Comparison of ENCODE assay signal across 11 cellular contexts in the genomic region with DNA sequence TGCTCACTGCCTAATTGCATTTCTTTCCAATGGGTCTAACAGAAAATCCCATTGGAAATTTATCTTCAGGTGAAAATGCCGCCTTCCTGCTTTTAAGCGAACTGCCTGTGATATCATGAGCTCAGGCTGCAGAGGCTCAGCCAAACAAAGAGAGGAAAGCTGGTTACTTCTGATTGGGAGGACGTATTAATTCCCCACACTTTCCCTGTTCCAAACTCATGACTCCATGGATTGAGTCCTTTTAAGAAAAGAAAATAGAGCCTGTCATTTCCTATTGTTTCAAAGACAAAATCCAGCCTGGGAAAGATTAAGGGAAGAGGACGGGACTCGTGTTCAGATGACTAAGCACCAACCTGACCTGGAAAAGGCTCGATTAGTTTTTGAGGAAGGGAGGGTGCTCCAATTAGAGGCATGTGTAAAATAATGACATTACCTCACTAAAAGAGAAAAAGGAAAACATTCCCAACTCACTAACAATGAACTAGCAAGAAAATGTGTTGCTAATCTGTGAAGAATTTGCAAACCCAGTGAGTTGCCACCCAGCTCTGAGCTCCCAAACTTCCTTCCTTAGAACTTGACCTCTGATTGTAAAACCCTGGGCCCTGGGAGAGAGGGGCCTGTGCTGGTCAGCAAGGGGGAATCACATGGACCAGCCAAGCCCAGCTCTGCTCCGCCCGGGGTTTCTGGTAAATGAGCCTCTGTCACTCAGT.
A peak's percentile ranks its signal among the peaks of the same experiment; 100 is the strongest.
DNase-seq lines count a peak whose midpoint lies in the region; ATAC-seq and TF ChIP-seq lines count a peak whose summit lies in the region.
"Had no signal": no experiment of that assay in that cellular context is flagged by ENCODE, and none has a peak within 500 bp of the region (broad histone marks: within the 10 kb centered on the region; RNA-seq: fewer than 3 reads in every experiment).

No MANE protein-coding gene starts in this region.

- peak overlapping the region; percentile 5; the same call in 1 of the 2 replicates for H3K9ac ChIP-seq in iPS-20b (ENCODE audit: low read depth, low read length)

- peaks cover 0 to 1% (median 0%) of the 10 kb centered on the region in 3 donors for H3K27me3 Mint-ChIP-seq in immature natural killer cell (ENCODE audit: low read depth in 3 of 3)
- H3K27me3 Mint-ChIP-seq: central memory CD8-positive, alpha-beta T cell had no signal

- H3K27me3 ChIP-seq in body of pancreas (no peaks in the 10 kb centered on the region), iPS-20b (ENCODE audit: insufficient read depth, low read length) (no peaks in the 10 kb centered on the region), spleen (replicated peaks in 1 of 7) (no peaks in the 10 kb centered on the region)

- intact Hi-C loops in body of pancreas (cut with DNase I) (no loop called here), spleen (cut with DNase I; ENCODE audit: low total_unique reads) (no loop called here)

- H3K4me1 Mint-ChIP-seq in immature natural killer cell, result no peaks in the 10 kb centered on the region

- no peak for TF ChIP-seq CTCF in HEK293 (tag by site-specific recombination; IDR thresholded peaks at IDR 0.05)
- no peak for TF ChIP-seq CTCF in body of pancreas (IDR thresholded peaks at IDR 0.05)
- no peak for TF ChIP-seq CTCF in spleen (IDR thresholded peaks at IDR 0.05 in 8 of 11, conservative IDR thresholded peaks at IDR 0.05 in 3 of 11)

- DNase-seq in body of pancreas (no peak), spleen (no peak), NOMO-1 treated with dmso at 0.1 percent for 144 hours (lab: John Stamatoyannopoulos, UW; ENCODE audit: unreplicated experiment) (no peak), immature natural killer cell (no peak)
- DNase-seq: activated CD4-positive, alpha-beta T cell treated with anti-CD3 and anti-CD28 coated beads, Interleukin-2, amount 50 U/mL, for 1 hour; KBM-7 had no signal

- H3K36me3 Mint-ChIP-seq in immature natural killer cell, result peaks cover 0 to 12% (median 0%) of the 10 kb centered on the region in 3 donors

- CTCF ChIA-PET in HEK293 (lab: Yijun Ruan, JAX), result interaction anchor here (0.6 to 1.1 kb wide), 3 partner anchors 34 to 77 kb away, joined by 3 to 5 read pairs (median 4); no protein-coding TSS in a partner anchor

- POLR2A ChIA-PET in HEK293 (lab: Yijun Ruan, JAX), result no interaction called here

- H3K4me3 ChIP-seq in HEK293 (ENCODE audit: low read depth, low read length) (no peak overlapping the region), body of pancreas (no peak overlapping the region), iPS-20b (ENCODE audit: low read length) (no peak overlapping the region), spleen (no peak overlapping the region)

- H3K4me3 Mint-ChIP-seq in immature natural killer cell, result no peak overlapping the region
- H3K4me3 Mint-ChIP-seq: central memory CD8-positive, alpha-beta T cell had no signal

- H3K27ac ChIP-seq in HEK293 (ENCODE audit: extremely low read depth, low read depth, low read length), result no peak overlapping the region
- H3K27ac ChIP-seq in body of pancreas, result peak overlapping the region in 2 of 4 donors; percentile 37 to 57
- no peak overlapping the region for H3K27ac ChIP-seq in iPS-20b (ENCODE audit: low read length)
- H3K27ac ChIP-seq in spleen, result peak overlapping the region; percentile 14 to 82 (median 78)

- ATAC-seq in body of pancreas (peak; percentile 47), HG02798 (IDR thresholded peaks at IDR 0.05; ENCODE audit: poor library complexity, unreplicated experiment) (no peak), HG03175 (IDR thresholded peaks at IDR 0.05; ENCODE audit: unreplicated experiment) (no peak)

- no peaks in the 10 kb centered on the region for H3K36me3 ChIP-seq in HEK293 (ENCODE audit: control insufficient read depth in 2 of 2, insufficient read depth in 1 of 2, low read length in 2 of 2)
- H3K36me3 ChIP-seq in body of pancreas (replicated peaks in 1 of 2; ENCODE audit: insufficient read depth in 1 of 2, low read depth in 2 of 2), result no peaks in the 10 kb centered on the region
- H3K36me3 ChIP-seq in iPS-20b (ENCODE audit: insufficient read depth, low read depth, low read length), result no peaks in the 10 kb centered on the region
- H3K36me3 ChIP-seq in spleen, result no peaks in the 10 kb centered on the region

- 69 to 70% methylated on average over 8 of the region's 8 CpGs for whole genome bisulfite sequencing in body of pancreas, 2 donors
- WGBS in spleen, 5 donors, result 57 to 76% (median 65%) methylated on average over 8 of the region's 8 CpGs

- no peaks in the 10 kb centered on the region for H3K9me3 ChIP-seq in HEK293 (ENCODE audit: control insufficient read depth, insufficient read depth, low read depth, low read length)
- no peaks in the 10 kb centered on the region for H3K9me3 ChIP-seq in body of pancreas
- no peaks in the 10 kb centered on the region for H3K9me3 ChIP-seq in iPS-20b (ENCODE audit: insufficient read depth, low read depth, low read length)
- peaks cover 0 to under 1% (median 0%) of the 10 kb centered on the region in 8 donors for H3K9me3 ChIP-seq in spleen

- H3K27ac Mint-ChIP-seq in immature natural killer cell, result no peak overlapping the region

- TF ChIP-seq POLR2A in body of pancreas (IDR thresholded peaks at IDR 0.05) (no peak), spleen (IDR thresholded peaks at IDR 0.05) (no peak)

- no peaks in the 10 kb centered on the region for H3K9me3 Mint-ChIP-seq in immature natural killer cell
- H3K9me3 Mint-ChIP-seq: central memory CD8-positive, alpha-beta T cell had no signal

- H3K4me1 ChIP-seq in HEK293 (ENCODE audit: control insufficient read depth, insufficient read depth, low read length), result no peaks in the 10 kb centered on the region
- peaks cover 6% of the 10 kb centered on the region for H3K4me1 ChIP-seq in body of pancreas
- peaks cover 12% of the 10 kb centered on the region; the same call in 1 of the 2 replicates for H3K4me1 ChIP-seq in iPS-20b (ENCODE audit: insufficient read depth, low read length)
- H3K4me1 ChIP-seq in spleen, result peaks cover 8 to 64% (median 32%) of the 10 kb centered on the region in 6 donors

TF ChIP-seq in HEK293, 187 proteins besides CTCF, POLR2A, EP300 and RAD21:
- TF ChIP-seq ZBTB17 (tag by site-specific recombination; IDR thresholded peaks at IDR 0.05), result 0 out of 2 replicates have a peak, but pooled peaks have one; percentile 16
- TF ChIP-seq ZNF488 (tag by site-specific recombination; IDR thresholded peaks at IDR 0.05), result no peak
- TF ChIP-seq, protein P1, sequence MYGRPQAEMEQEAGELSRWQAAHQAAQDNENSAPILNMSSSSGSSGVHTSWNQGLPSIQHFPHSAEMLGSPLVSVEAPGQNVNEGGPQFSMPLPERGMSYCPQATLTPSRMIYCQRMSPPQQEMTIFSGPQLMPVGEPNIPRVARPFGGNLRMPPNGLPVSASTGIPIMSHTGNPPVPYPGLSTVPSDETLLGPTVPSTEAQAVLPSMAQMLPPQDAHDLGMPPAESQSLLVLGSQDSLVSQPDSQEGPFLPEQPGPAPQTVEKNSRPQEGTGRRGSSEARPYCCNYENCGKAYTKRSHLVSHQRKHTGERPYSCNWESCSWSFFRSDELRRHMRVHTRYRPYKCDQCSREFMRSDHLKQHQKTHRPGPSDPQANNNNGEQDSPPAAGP (tag by site-specific recombination; IDR thresholded peaks at IDR 0.05), result 0 out of 2 replicates have a peak, but pooled peaks have one; percentile 24

Comparison
In these comparisons a context has a peak if more than half of its experiments do, and no peak if none do; other contexts are left out.
1. H3K27ac ChIP-seq: peak in spleen (8 of 8); none in HEK293 (single experiment) and iPS-20b (single experiment).